8 cellular contexts compared by ENCODE assay signal in the genomic region with DNA sequence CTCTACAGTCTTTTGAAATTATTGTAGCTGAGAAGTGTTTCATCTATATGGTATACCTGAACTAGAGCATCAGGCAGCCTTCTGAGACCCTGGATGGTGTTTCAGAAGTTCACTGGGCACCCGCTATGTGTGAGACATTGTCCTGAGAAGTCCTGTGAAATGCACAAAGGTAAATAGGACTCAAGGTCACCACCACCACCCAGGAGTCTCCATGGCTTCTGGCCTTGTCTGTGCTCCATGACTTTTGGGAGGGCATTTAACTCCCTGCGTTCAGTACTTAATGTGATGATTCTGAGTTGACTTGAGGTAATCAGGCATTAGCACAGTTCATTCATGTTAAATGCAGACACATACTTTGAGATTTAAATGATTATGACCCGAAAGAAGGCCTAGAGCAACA. TPM values are rescaled to one million over a fixed set of nuclear protein-coding genes. Genes with fewer than 3 reads are reported as not detected.
DNase-seq lines count a peak whose midpoint lies in the region; ATAC-seq and TF ChIP-seq lines count a peak whose summit lies in the region.

No MANE protein-coding gene starts in this region.

- H3K9me3 Mint-ChIP-seq in HFFc6: no peaks in the 10 kb centered on the region
- no peaks in the 10 kb centered on the region for H3K9me3 Mint-ChIP-seq in activated naive CD4-positive, alpha-beta T cell treated with anti-CD3 and anti-CD28 coated beads, Interleukin-2, amount 50 U/mL, for 72 hours
- H3K9me3 Mint-ChIP-seq in stimulated activated memory B cell treated with anti-CD40 and anti-IgM and Interleukin-4, amounts not matched to agents 10 μg/mL and 1 μg/mL and 100 μg/mL, for 72 hours: no peaks in the 10 kb centered on the region

- peak overlapping the region; percentile 64 for H3K27ac Mint-ChIP-seq in HFFc6
- H3K27ac Mint-ChIP-seq in activated naive CD4-positive, alpha-beta T cell treated with anti-CD3 and anti-CD28 coated beads, Interleukin-2, amount 50 U/mL, for 72 hours: peak overlapping the region; percentile 55 to 96
- peak overlapping the region; percentile 76 for H3K27ac Mint-ChIP-seq in stimulated activated memory B cell treated with anti-CD40 and anti-IgM and Interleukin-4, amounts not matched to agents 10 μg/mL and 1 μg/mL and 100 μg/mL, for 72 hours

- no peaks in the 10 kb centered on the region for H3K27me3 Mint-ChIP-seq in HFFc6 (ENCODE audit: insufficient read depth)
- peaks cover 21% of the 10 kb centered on the region for H3K27me3 Mint-ChIP-seq in stimulated activated memory B cell treated with anti-CD40 and anti-IgM and Interleukin-4, amounts not matched to agents 10 μg/mL and 1 μg/mL and 100 μg/mL, for 72 hours

- peak overlapping the region; percentile 60 for H3K4me3 ChIP-seq in iPS-18a (ENCODE audit: low read length)

- H3K9me3 ChIP-seq in iPS-18a (ENCODE audit: control insufficient read depth, low read depth, low read length): no peaks in the 10 kb centered on the region

- H3K4me1 ChIP-seq in iPS-18a (ENCODE audit: control insufficient read depth, low read depth, low read length): peaks cover 11% of the 10 kb centered on the region

- no peak for DNase-seq in HFFc6
- no peak for DNase-seq in activated naive CD4-positive, alpha-beta T cell treated with anti-CD3 and anti-CD28 coated beads, Interleukin-2, amount 50 U/mL, for 72 hours (ENCODE audit: low spot score in 2 of 2)
- no peak for DNase-seq in AG08396 (ENCODE audit: low spot score)
- DNase-seq in GM03348 (ENCODE audit: low spot score): no peak
- DNase-seq in NCI-H774 (lab: John Stamatoyannopoulos, UW): no peak

- H3K27me3 ChIP-seq in iPS-18a (ENCODE audit: control insufficient read depth, insufficient read depth, low read length): peaks cover 8% of the 10 kb centered on the region

- no peak overlapping the region for H3K27ac ChIP-seq in iPS-18a (ENCODE audit: low read length)

- H3K4me3 Mint-ChIP-seq in HFFc6: peak overlapping the region; percentile 93
- peak overlapping the region; percentile 93 for H3K4me3 Mint-ChIP-seq in stimulated activated memory B cell treated with anti-CD40 and anti-IgM and Interleukin-4, amounts not matched to agents 10 μg/mL and 1 μg/mL and 100 μg/mL, for 72 hours

- no peak for ATAC-seq in activated naive CD4-positive, alpha-beta T cell treated with anti-CD3 and anti-CD28 coated beads, Interleukin-2, amount 50 U/mL, for 72 hours
- ATAC-seq in stimulated activated memory B cell treated with anti-CD40 and anti-IgM and Interleukin-4, amounts not matched to agents 10 μg/mL and 1 μg/mL and 100 μg/mL, for 72 hours: no peak
- ATAC-seq in HG02884 (IDR thresholded peaks at IDR 0.05; ENCODE audit: unreplicated experiment): no peak

- H3K36me3 Mint-ChIP-seq in HFFc6 (ENCODE audit: low read depth): no peaks in the 10 kb centered on the region; the same call in 1 of the 2 replicates
- peaks cover 0 to 5% of the 10 kb centered on the region in 2 donors for H3K36me3 Mint-ChIP-seq in activated naive CD4-positive, alpha-beta T cell treated with anti-CD3 and anti-CD28 coated beads, Interleukin-2, amount 50 U/mL, for 72 hours
- peaks cover 5% of the 10 kb centered on the region for H3K36me3 Mint-ChIP-seq in stimulated activated memory B cell treated with anti-CD40 and anti-IgM and Interleukin-4, amounts not matched to agents 10 μg/mL and 1 μg/mL and 100 μg/mL, for 72 hours

- H3K36me3 ChIP-seq in iPS-18a (ENCODE audit: control insufficient read depth, low read depth, low read length): no peaks in the 10 kb centered on the region

- no peak overlapping the region for H3K9ac ChIP-seq in iPS-18a (ENCODE audit: low read length)

- no peak for TF ChIP-seq CTCF in HFFc6 (IDR thresholded peaks at IDR 0.05)

- peaks cover 27% of the 10 kb centered on the region for H3K4me1 Mint-ChIP-seq in HFFc6 (ENCODE audit: low read depth)
- peaks cover 48% of the 10 kb centered on the region for H3K4me1 Mint-ChIP-seq in stimulated activated memory B cell treated with anti-CD40 and anti-IgM and Interleukin-4, amounts not matched to agents 10 μg/mL and 1 μg/mL and 100 μg/mL, for 72 hours

RNA-seq across cellular contexts. Expression of a gene that starts 1.1 kb away (rescaled TPM):
- 1 to 10 TPM; 1.4 to 2.5 (median 1.9) TPM for total RNA-seq in HFFc6 (2021; fragmentation: NEBNext Ultra II Directional; extraction: Animal tissue kit (Norgen Biotek cat#: 25700))
- total RNA-seq in activated naive CD4-positive, alpha-beta T cell treated with anti-CD3 and anti-CD28 coated beads, Interleukin-2, amount 50 U/mL, for 72 hours: 1 to 10 TPM; 2.3 to 3.3 TPM

RNA-seq across cellular contexts. Expression of a gene that starts 53.1 kb away (rescaled TPM):
- 1 to 10 TPM; 3.9 to 8.6 (median 7.7) TPM for total RNA-seq in HFFc6 (2021; fragmentation: NEBNext Ultra II Directional; extraction: Animal tissue kit (Norgen Biotek cat#: 25700))
- under 1 TPM; 0.49 to 0.87 TPM for total RNA-seq in activated naive CD4-positive, alpha-beta T cell treated with anti-CD3 and anti-CD28 coated beads, Interleukin-2, amount 50 U/mL, for 72 hours
